ENCODE assay signal across 2 cellular contexts in genomic region chr13:37105251-37105714, GRCh38.
TF ChIP-seq lines count a peak whose summit lies in the region.

Gene CSNK1A1L, minus strand, starts transcription at chr13:37105664. Its CDS starts 408 bp downstream, at chr13:37105256.

TF ChIP-seq in HEK293, 187 proteins besides CTCF, POLR2A, EP300 and RAD21:
- TF ChIP-seq, protein P1, sequence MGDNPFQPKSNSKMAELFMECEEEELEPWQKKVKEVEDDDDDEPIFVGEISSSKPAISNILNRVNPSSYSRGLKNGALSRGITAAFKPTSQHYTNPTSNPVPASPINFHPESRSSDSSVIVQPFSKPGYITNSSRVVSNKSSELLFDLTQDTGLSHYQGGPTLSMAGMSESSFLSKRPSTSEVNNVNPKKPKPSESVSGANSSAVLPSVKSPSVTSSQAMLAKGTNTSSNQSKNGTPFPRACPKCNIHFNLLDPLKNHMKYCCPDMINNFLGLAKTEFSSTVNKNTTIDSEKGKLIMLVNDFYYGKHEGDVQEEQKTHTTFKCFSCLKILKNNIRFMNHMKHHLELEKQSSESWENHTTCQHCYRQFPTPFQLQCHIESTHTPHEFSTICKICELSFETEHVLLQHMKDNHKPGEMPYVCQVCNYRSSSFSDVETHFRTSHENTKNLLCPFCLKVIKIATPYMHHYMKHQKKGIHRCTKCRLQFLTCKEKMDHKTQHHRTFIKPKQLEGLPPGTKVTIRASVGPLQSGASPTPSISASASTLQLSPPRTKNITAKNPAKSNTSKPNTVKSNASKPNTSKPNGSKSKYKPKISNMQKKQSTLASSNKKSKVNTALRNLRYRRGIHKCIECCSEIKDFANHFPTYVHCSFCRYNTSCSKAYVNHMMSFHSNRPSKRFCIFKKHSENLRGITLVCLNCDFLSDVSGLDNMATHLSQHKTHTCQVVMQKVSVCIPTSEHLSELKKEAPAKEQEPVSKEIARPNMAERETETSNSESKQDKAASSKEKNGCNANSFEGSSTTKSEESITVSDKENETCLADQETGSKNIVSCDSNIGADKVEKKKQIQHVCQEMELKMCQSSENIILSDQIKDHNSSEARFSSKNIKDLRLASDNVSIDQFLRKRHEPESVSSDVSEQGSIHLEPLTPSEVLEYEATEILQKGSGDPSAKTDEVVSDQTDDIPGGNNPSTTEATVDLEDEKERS (tag by site-specific recombination; IDR thresholded peaks at IDR 0.05), result no peak
- TF ChIP-seq ZNF202 (tag by site-specific recombination; IDR thresholded peaks at IDR 0.05; ENCODE audit: borderline replicate concordance), result 0 out of 2 replicates have a peak, but pooled peaks have one; percentile 24

TF ChIP-seq in K562, 482 proteins besides CTCF, POLR2A, EP300 and RAD21 (continued from another document and continues in another):
- TF ChIP-seq, protein P2, sequence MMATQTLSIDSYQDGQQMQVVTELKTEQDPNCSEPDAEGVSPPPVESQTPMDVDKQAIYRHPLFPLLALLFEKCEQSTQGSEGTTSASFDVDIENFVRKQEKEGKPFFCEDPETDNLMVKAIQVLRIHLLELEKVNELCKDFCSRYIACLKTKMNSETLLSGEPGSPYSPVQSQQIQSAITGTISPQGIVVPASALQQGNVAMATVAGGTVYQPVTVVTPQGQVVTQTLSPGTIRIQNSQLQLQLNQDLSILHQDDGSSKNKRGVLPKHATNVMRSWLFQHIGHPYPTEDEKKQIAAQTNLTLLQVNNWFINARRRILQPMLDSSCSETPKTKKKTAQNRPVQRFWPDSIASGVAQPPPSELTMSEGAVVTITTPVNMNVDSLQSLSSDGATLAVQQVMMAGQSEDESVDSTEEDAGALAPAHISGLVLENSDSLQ (IDR thresholded peaks at IDR 0.05), result no peak
- TF ChIP-seq ZNF407 (IDR thresholded peaks at IDR 0.05; ENCODE audit: low read depth), result no peak
- TF ChIP-seq, protein P3, sequence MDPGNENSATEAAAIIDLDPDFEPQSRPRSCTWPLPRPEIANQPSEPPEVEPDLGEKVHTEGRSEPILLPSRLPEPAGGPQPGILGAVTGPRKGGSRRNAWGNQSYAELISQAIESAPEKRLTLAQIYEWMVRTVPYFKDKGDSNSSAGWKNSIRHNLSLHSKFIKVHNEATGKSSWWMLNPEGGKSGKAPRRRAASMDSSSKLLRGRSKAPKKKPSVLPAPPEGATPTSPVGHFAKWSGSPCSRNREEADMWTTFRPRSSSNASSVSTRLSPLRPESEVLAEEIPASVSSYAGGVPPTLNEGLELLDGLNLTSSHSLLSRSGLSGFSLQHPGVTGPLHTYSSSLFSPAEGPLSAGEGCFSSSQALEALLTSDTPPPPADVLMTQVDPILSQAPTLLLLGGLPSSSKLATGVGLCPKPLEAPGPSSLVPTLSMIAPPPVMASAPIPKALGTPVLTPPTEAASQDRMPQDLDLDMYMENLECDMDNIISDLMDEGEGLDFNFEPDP (CRISPR knock-in tag; IDR thresholded peaks at IDR 0.05), result no peak
- no peak for TF ChIP-seq DPF2 (IDR thresholded peaks at IDR 0.05)
- TF ChIP-seq SMAD4 (CRISPR knock-in tag; conservative IDR thresholded peaks at IDR 0.05), result no peak
- TF ChIP-seq, protein P4, sequence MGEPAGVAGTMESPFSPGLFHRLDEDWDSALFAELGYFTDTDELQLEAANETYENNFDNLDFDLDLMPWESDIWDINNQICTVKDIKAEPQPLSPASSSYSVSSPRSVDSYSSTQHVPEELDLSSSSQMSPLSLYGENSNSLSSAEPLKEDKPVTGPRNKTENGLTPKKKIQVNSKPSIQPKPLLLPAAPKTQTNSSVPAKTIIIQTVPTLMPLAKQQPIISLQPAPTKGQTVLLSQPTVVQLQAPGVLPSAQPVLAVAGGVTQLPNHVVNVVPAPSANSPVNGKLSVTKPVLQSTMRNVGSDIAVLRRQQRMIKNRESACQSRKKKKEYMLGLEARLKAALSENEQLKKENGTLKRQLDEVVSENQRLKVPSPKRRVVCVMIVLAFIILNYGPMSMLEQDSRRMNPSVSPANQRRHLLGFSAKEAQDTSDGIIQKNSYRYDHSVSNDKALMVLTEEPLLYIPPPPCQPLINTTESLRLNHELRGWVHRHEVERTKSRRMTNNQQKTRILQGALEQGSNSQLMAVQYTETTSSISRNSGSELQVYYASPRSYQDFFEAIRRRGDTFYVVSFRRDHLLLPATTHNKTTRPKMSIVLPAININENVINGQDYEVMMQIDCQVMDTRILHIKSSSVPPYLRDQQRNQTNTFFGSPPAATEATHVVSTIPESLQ (CRISPR knock-in tag; IDR thresholded peaks at IDR 0.05), result no peak
- no peak for TF ChIP-seq ZNF263 (CRISPR knock-in tag; IDR thresholded peaks at IDR 0.05; ENCODE audit: borderline replicate concordance)
- TF ChIP-seq, protein P5, sequence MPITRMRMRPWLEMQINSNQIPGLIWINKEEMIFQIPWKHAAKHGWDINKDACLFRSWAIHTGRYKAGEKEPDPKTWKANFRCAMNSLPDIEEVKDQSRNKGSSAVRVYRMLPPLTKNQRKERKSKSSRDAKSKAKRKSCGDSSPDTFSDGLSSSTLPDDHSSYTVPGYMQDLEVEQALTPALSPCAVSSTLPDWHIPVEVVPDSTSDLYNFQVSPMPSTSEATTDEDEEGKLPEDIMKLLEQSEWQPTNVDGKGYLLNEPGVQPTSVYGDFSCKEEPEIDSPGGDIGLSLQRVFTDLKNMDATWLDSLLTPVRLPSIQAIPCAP (CRISPR knock-in tag; IDR thresholded peaks at IDR 0.05; ENCODE audit: borderline replicate concordance), result no peak
- no peak for TF ChIP-seq LCOR (CRISPR knock-in tag; IDR thresholded peaks at IDR 0.05)
- TF ChIP-seq ZNF551 (CRISPR knock-in tag; IDR thresholded peaks at IDR 0.05), result no peak
- TF ChIP-seq ATF2 (CRISPR knock-in tag; IDR thresholded peaks at IDR 0.05), result no peak
- no peak for TF ChIP-seq RHOXF2B (CRISPR knock-in tag; conservative IDR thresholded peaks at IDR 0.05)
- no peak for TF ChIP-seq ETV5 (CRISPR knock-in tag; IDR thresholded peaks at IDR 0.05; ENCODE audit: low read depth)
- TF ChIP-seq LEF1 (IDR thresholded peaks at IDR 0.05), result no peak
- TF ChIP-seq GATAD2A (IDR thresholded peaks at IDR 0.05), result no peak
- TF ChIP-seq, protein P6, sequence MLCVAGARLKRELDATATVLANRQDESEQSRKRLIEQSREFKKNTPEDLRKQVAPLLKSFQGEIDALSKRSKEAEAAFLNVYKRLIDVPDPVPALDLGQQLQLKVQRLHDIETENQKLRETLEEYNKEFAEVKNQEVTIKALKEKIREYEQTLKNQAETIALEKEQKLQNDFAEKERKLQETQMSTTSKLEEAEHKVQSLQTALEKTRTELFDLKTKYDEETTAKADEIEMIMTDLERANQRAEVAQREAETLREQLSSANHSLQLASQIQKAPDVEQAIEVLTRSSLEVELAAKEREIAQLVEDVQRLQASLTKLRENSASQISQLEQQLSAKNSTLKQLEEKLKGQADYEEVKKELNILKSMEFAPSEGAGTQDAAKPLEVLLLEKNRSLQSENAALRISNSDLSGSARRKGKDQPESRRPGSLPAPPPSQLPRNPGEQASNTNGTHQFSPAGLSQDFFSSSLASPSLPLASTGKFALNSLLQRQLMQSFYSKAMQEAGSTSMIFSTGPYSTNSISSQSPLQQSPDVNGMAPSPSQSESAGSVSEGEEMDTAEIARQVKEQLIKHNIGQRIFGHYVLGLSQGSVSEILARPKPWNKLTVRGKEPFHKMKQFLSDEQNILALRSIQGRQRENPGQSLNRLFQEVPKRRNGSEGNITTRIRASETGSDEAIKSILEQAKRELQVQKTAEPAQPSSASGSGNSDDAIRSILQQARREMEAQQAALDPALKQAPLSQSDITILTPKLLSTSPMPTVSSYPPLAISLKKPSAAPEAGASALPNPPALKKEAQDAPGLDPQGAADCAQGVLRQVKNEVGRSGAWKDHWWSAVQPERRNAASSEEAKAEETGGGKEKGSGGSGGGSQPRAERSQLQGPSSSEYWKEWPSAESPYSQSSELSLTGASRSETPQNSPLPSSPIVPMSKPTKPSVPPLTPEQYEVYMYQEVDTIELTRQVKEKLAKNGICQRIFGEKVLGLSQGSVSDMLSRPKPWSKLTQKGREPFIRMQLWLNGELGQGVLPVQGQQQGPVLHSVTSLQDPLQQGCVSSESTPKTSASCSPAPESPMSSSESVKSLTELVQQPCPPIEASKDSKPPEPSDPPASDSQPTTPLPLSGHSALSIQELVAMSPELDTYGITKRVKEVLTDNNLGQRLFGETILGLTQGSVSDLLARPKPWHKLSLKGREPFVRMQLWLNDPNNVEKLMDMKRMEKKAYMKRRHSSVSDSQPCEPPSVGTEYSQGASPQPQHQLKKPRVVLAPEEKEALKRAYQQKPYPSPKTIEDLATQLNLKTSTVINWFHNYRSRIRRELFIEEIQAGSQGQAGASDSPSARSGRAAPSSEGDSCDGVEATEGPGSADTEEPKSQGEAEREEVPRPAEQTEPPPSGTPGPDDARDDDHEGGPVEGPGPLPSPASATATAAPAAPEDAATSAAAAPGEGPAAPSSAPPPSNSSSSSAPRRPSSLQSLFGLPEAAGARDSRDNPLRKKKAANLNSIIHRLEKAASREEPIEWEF (CRISPR knock-in tag; IDR thresholded peaks at IDR 0.05), result no peak
- peak in 1 of 3 experiments; percentile 28 for TF ChIP-seq YY1 (IDR thresholded peaks at IDR 0.05; ENCODE audit: borderline replicate concordance in 1 of 3, control insufficient read depth in 1 of 3, extremely low read depth in 1 of 3, insufficient read depth in 3 of 3, insufficient read length in 1 of 3, insufficient replicate concordance in 2 of 3, low read depth in 1 of 3, low read length in 2 of 3)
- no peak for TF ChIP-seq FOXM1 (IDR thresholded peaks at IDR 0.05; ENCODE audit: low read depth)
- no peak for TF ChIP-seq FOXM1 (CRISPR knock-in tag; IDR thresholded peaks at IDR 0.05; ENCODE audit: low read depth)
- no peak for TF ChIP-seq NFIC (IDR thresholded peaks at IDR 0.05)
